30 cellular contexts compared by ENCODE assay signal in the genomic region with DNA sequence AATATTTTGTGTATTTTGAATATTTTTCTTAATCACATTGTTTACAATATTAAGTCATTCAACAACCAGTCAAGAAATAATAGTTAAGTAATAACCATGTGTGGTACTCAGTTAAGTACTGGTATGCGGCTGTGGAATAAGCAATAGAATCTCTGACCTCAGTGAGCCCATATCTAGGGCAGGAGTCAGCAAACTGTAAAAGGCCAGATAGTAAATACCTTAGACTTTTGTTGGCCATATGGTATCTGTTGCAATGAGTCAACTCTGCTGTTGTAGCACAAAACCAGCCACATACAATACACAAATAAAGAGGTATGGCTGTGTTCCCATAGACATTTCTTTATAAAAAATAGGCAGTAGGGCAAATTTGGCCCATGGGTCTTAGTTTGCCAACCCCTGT.
DNase-seq lines count a peak whose midpoint lies in the region; ATAC-seq, FAIRE-seq and TF ChIP-seq lines count a peak whose summit lies in the region.
"Had no signal": no experiment of that assay in that cellular context is flagged by ENCODE, and none has a peak within 500 bp of the region (broad histone marks: within the 10 kb centered on the region; RNA-seq: fewer than 3 reads in every experiment).

No MANE protein-coding gene starts in this region.

- TF ChIP-seq EP300 in upper lobe of left lung (IDR thresholded peaks at IDR 0.05), result no peak

- no peak overlapping the region for H2BK12ac ChIP-seq in mesenchymal stem cell (ENCODE audit: low read length in 2 of 2)

- H3K9me3 ChIP-seq in mesenchymal stem cell (ENCODE audit: control insufficient read depth, low read length), result no peaks in the 10 kb centered on the region
- H3K9me3 ChIP-seq in upper lobe of left lung, result no peaks in the 10 kb centered on the region
- H3K9me3 ChIP-seq: A549, BE2C, breast epithelium, left ventricle myocardium inferior had no signal

- no peak for ATAC-seq in upper lobe of left lung (ENCODE audit: low FRiP score in 2 of 2)
- ATAC-seq: A549; naive thymus-derived CD8-positive, alpha-beta T cell; stimulated activated memory B cell treated with anti-CD40 and anti-IgM and Interleukin-4, amounts not matched to agents 10 μg/mL and 1 μg/mL and 100 μg/mL, for 72 hours had no signal

- no peak overlapping the region for H3K9ac ChIP-seq in mesenchymal stem cell (ENCODE audit: low read length)

- H3K27me3 ChIP-seq in mesenchymal stem cell (ENCODE audit: control insufficient read depth in 1 of 2, insufficient read depth in 1 of 2, low read length in 2 of 2) (no peaks in the 10 kb centered on the region), upper lobe of left lung (no peaks in the 10 kb centered on the region)
- H3K27me3 ChIP-seq: BE2C, breast epithelium, dorsolateral prefrontal cortex had no signal

- no peaks in the 10 kb centered on the region for H3K36me3 Mint-ChIP-seq in HFFc6 (ENCODE audit: low read depth)
- H3K36me3 Mint-ChIP-seq: CD8-positive, alpha-beta memory T cell; mesothelial cell of epicardium; naive thymus-derived CD8-positive, alpha-beta T cell; stimulated activated memory B cell treated with anti-CD40 and anti-IgM and Interleukin-4, amounts not matched to agents 10 μg/mL and 1 μg/mL and 100 μg/mL, for 72 hours had no signal

- H3K27me3 Mint-ChIP-seq in HFFc6 (ENCODE audit: insufficient read depth), result peaks cover 2% of the 10 kb centered on the region; the same call in 1 of the 2 replicates
- H3K27me3 Mint-ChIP-seq: CD8-positive, alpha-beta memory T cell; stimulated activated memory B cell treated with anti-CD40 and anti-IgM and Interleukin-4, amounts not matched to agents 10 μg/mL and 1 μg/mL and 100 μg/mL, for 72 hours had no signal

- TF ChIP-seq POLR2A in GM12891 (IDR thresholded peaks at IDR 0.05; ENCODE audit: low read depth, low read length) (no peak), upper lobe of left lung (IDR thresholded peaks at IDR 0.05) (no peak)

- no peak overlapping the region for H2BK120ac ChIP-seq in mesenchymal stem cell (ENCODE audit: low read depth, low read length)

- H3K4me3 ChIP-seq in AG10803 (ENCODE audit: low read length), result no peak overlapping the region
- H3K4me3 ChIP-seq in mesenchymal stem cell (ENCODE audit: insufficient read depth in 1 of 2, low read depth in 1 of 2, low read length in 2 of 2), result no peak overlapping the region
- no peak overlapping the region for H3K4me3 ChIP-seq in upper lobe of left lung
- H3K4me3 ChIP-seq: A549, breast epithelium, dorsolateral prefrontal cortex, left ventricle myocardium inferior had no signal

- H3K4ac ChIP-seq in mesenchymal stem cell (ENCODE audit: low read depth in 1 of 2, low read length in 2 of 2), result no peak overlapping the region

- no peaks in the 10 kb centered on the region for H3K36me3 ChIP-seq in mesenchymal stem cell (ENCODE audit: control insufficient read depth in 1 of 2, insufficient read depth in 2 of 2, low read depth in 1 of 2, low read length in 2 of 2)
- H3K36me3 ChIP-seq in upper lobe of left lung, result no peaks in the 10 kb centered on the region
- H3K36me3 ChIP-seq: BE2C, breast epithelium, left ventricle myocardium inferior had no signal

- H3K23ac ChIP-seq in mesenchymal stem cell (ENCODE audit: low read length in 2 of 2), result no peak overlapping the region

- H4K8ac ChIP-seq in mesenchymal stem cell (ENCODE audit: low read length), result no peak overlapping the region

- no peaks in the 10 kb centered on the region for H3K79me1 ChIP-seq in mesenchymal stem cell (replicated peaks; ENCODE audit: low read length, poor library complexity, severe bottlenecking)

- TF ChIP-seq CTCF in AG10803 (conservative IDR thresholded peaks at IDR 0.05; ENCODE audit: low read length) (no peak), HFFc6 (IDR thresholded peaks at IDR 0.05) (no peak), upper lobe of left lung (IDR thresholded peaks at IDR 0.05) (no peak)

- peak overlapping the region; percentile 7; the same call in 1 of the 2 replicates for H3K27ac Mint-ChIP-seq in HFFc6
- H3K27ac Mint-ChIP-seq: activated T-helper 2 cell treated with anti-CD3 and anti-CD28 coated beads, Interferon-gamma antibody, Interleukin-2, Interleukin-4, amounts not matched to agents 10 μg/mL and 5 μg/mL and 100 μg/mL, durations not matched to agents 14 hours and 24 hours and 36 hours; CD8-positive, alpha-beta memory T cell; mesothelial cell of epicardium; naive thymus-derived CD8-positive, alpha-beta T cell; stimulated activated memory B cell treated with anti-CD40 and anti-IgM and Interleukin-4, amounts not matched to agents 10 μg/mL and 1 μg/mL and 100 μg/mL, for 72 hours had no signal

- H3K18ac ChIP-seq in mesenchymal stem cell (ENCODE audit: low read depth in 1 of 2, low read length in 2 of 2), result no peak overlapping the region

- H3K14ac ChIP-seq in mesenchymal stem cell (ENCODE audit: low read length in 2 of 2), result no peak overlapping the region

- H2BK5ac ChIP-seq in mesenchymal stem cell (ENCODE audit: low read depth, low read length, poor library complexity, severe bottlenecking), result no peak overlapping the region

- H3K4me3 Mint-ChIP-seq in HFFc6, result no peak overlapping the region
- H3K4me3 Mint-ChIP-seq: CD8-positive, alpha-beta memory T cell; mesothelial cell of epicardium; naive thymus-derived CD8-positive, alpha-beta T cell; stimulated activated memory B cell treated with anti-CD40 and anti-IgM and Interleukin-4, amounts not matched to agents 10 μg/mL and 1 μg/mL and 100 μg/mL, for 72 hours had no signal

- 20% methylated on average over 1 of the region's 1 CpG for WGBS in mesenchymal stem cell
- WGBS in upper lobe of left lung, 2 donors, result 86 to 89% methylated on average over 1 of the region's 1 CpG

- H3K27ac ChIP-seq in mesenchymal stem cell (ENCODE audit: low read length, poor library complexity, severe bottlenecking), result no peak overlapping the region
- no peak overlapping the region for H3K27ac ChIP-seq in upper lobe of left lung
- H3K27ac ChIP-seq: A549, breast epithelium, dorsolateral prefrontal cortex, left ventricle myocardium inferior, VCaP had no signal

- peaks cover 3% of the 10 kb centered on the region for H3K4me1 ChIP-seq in mesenchymal stem cell (ENCODE audit: control insufficient read depth, insufficient read depth, low read depth, low read length)
- H3K4me1 ChIP-seq in upper lobe of left lung, result no peaks in the 10 kb centered on the region
- H3K4me1 ChIP-seq: BE2C, breast epithelium, left ventricle myocardium inferior had no signal

- DNase-seq in AG10803 (ENCODE audit: low read depth), result peak; percentile 79
- DNase-seq in HFFc6, result peak; percentile 50
- DNase-seq in fibroblast of gingiva (ENCODE audit: low read depth), result peak; percentile 12
- peak; percentile 27 for DNase-seq in mesenchymal stem cell
- no peak for DNase-seq in DMS114 treated with DMSO at 0.1 percent for 48 hours (lab: John Stamatoyannopoulos, UW; ENCODE audit: unreplicated experiment)
- DNase-seq in activated CD4-positive, alpha-beta T cell treated with anti-CD3 and anti-CD28 coated beads for 1 hour, result no peak
- DNase-seq in GM12891 (ENCODE audit: insufficient read length, low spot score), result no peak
- DNase-seq in upper lobe of left lung, result no peak
- DNase-seq: activated CD4-positive, alpha-beta T cell treated with anti-CD3 and anti-CD28 coated beads for 4 hours; activated naive CD4-positive, alpha-beta T cell treated with anti-CD3 and anti-CD28 coated beads, Interleukin-2, amount 50 U/mL, for 16 hours; BE2C; CD8-positive, alpha-beta memory T cell; DMS153; dorsolateral prefrontal cortex; glutamatergic neuron; left ventricle myocardium inferior; naive thymus-derived CD8-positive, alpha-beta T cell; NCI-H1694; NCI-H446 treated with DMSO at 0.1 percent for 48 hours; NCI-H774; occipital lobe; SIG-M5; SW 1271 had no signal

- H2BK15ac ChIP-seq in mesenchymal stem cell (ENCODE audit: low read depth, poor library complexity, severe bottlenecking), result no peak overlapping the region

- H2AK5ac ChIP-seq in mesenchymal stem cell (ENCODE audit: low read length, severe bottlenecking), result no peak overlapping the region

- no peak overlapping the region for H4K91ac ChIP-seq in mesenchymal stem cell (ENCODE audit: low read length)

- H3K4me1 Mint-ChIP-seq in HFFc6 (ENCODE audit: low read depth), result peaks cover 60% of the 10 kb centered on the region
- H3K4me1 Mint-ChIP-seq: CD8-positive, alpha-beta memory T cell; naive thymus-derived CD8-positive, alpha-beta T cell; stimulated activated memory B cell treated with anti-CD40 and anti-IgM and Interleukin-4, amounts not matched to agents 10 μg/mL and 1 μg/mL and 100 μg/mL, for 72 hours had no signal

- no peak overlapping the region for H2AFZ ChIP-seq in mesenchymal stem cell (ENCODE audit: low read depth, low read length)

- no peak overlapping the region for H3K4me2 ChIP-seq in mesenchymal stem cell (ENCODE audit: low read length, poor library complexity, severe bottlenecking)
- H3K4me2 ChIP-seq: A549 had no signal

- H3K9me3 Mint-ChIP-seq in HFFc6, result no peaks in the 10 kb centered on the region
- H3K9me3 Mint-ChIP-seq: activated T-helper 2 cell treated with anti-CD3 and anti-CD28 coated beads, Interferon-gamma antibody, Interleukin-2, Interleukin-4, amounts not matched to agents 10 μg/mL and 5 μg/mL and 100 μg/mL, durations not matched to agents 14 hours and 24 hours and 36 hours; mesothelial cell of epicardium; stimulated activated memory B cell treated with anti-CD40 and anti-IgM and Interleukin-4, amounts not matched to agents 10 μg/mL and 1 μg/mL and 100 μg/mL, for 72 hours had no signal

- FAIRE-seq in GM12891 (lab: Jason Lieb, UNC), result no peak
- FAIRE-seq: islet of Langerhans had no signal

TF ChIP-seq in GM12891, 5 proteins besides CTCF, POLR2A, EP300 and RAD21:
- no peak for TF ChIP-seq POLR2AphosphoS5 (IDR thresholded peaks at IDR 0.05; ENCODE audit: low read depth, low read length)
- no peak for TF ChIP-seq PAX5 (IDR thresholded peaks at IDR 0.05; ENCODE audit: insufficient read depth, low read length, severe bottlenecking)
- no peak for TF ChIP-seq SPI1 (IDR thresholded peaks at IDR 0.05; ENCODE audit: low read depth, low read length)
- TF ChIP-seq TAF1 (IDR thresholded peaks at IDR 0.05; ENCODE audit: low read depth, low read length), result no peak
- no peak for TF ChIP-seq POU2F2 (IDR thresholded peaks at IDR 0.05; ENCODE audit: low read depth, low read length)
TF ChIP-seq in GM12891: peak in this region for 0.

Comparison
In these comparisons a context has a peak if more than half of its experiments do, and no peak if none do; other contexts are left out.
1. DNase-seq: peak in AG10803 (single experiment), HFFc6 (single experiment), fibroblast of gingiva (single experiment) and mesenchymal stem cell (single experiment); none in DMS114 treated with DMSO at 0.1 percent for 48 hours (single experiment), activated CD4-positive, alpha-beta T cell treated with anti-CD3 and anti-CD28 coated beads for 1 hour (single experiment), GM12891 (single experiment) and upper lobe of left lung (0 of 2).